26 cellular contexts compared by ENCODE assay signal in the genomic region with DNA sequence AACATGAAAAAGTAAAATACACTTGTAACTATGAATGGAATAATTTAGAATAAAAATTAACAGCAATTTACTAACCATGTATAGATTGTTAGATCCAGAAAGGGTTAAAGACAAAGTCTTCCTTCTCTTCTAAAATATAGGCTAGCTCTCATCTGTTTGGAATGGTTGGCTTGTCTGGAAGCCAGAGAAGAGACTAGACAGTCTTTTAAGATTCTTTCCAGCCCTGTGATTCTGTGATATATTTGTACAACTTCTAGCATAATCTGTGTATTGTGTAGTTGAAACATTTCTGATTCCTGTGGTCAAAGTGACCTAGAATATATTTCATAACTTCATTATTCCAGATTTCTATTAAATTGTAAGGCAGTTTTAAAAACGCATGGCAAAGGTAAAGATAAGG.
A peak's percentile ranks its signal among the peaks of the same experiment; 100 is the strongest.
DNase-seq lines count a peak whose midpoint lies in the region; ATAC-seq and TF ChIP-seq lines count a peak whose summit lies in the region.
"Had no signal": no experiment of that assay in that cellular context is flagged by ENCODE, and none has a peak within 500 bp of the region (broad histone marks: within the 10 kb centered on the region; RNA-seq: fewer than 3 reads in every experiment).

No MANE protein-coding gene starts in this region.

- no peaks in the 10 kb centered on the region for H3K9me1 ChIP-seq in IMR-90 (ENCODE audit: insufficient read depth, low read length)

- H3K9ac ChIP-seq in IMR-90 (ENCODE audit: low read depth, low read length) = no peak overlapping the region
- H3K9ac ChIP-seq in smooth muscle cell (ENCODE audit: low read depth) = no peak overlapping the region
- no peak overlapping the region for H3K9ac ChIP-seq in MM.1S (ENCODE audit: low read length)

- H2BK15ac ChIP-seq in IMR-90 (ENCODE audit: low read depth, low read length) = no peak overlapping the region

- in situ Hi-C loops in IMR-90 (cut with MboI; ENCODE audit: low sequenced_read_pairs) (no loop called here), astrocyte of the spinal cord (cut with HindIII; ENCODE audit: low sequenced_read_pairs) (no loop called here)

- H3K23ac ChIP-seq in IMR-90 (ENCODE audit: low read depth, low read length) = no peak overlapping the region

- H3K9me3 ChIP-seq in IMR-90 (ENCODE audit: control insufficient read depth, insufficient read depth, low read length) (no peaks in the 10 kb centered on the region), smooth muscle cell (replicated peaks; ENCODE audit: low read depth) (no peaks in the 10 kb centered on the region), MM.1S (replicated peaks; ENCODE audit: insufficient read depth, low read length) (no peaks in the 10 kb centered on the region)
- H3K9me3 ChIP-seq: body of pancreas, lower lobe of right lung, mucosa of descending colon, ovary, upper lobe of left lung had no signal

- no peak for TF ChIP-seq RAD21 in IMR-90 (IDR thresholded peaks at IDR 0.05; ENCODE audit: low read length)

- no CpG with 5 or more reads among the region's 1 CpG for WGBS in IMR-90 (ENCODE audit: extremely low coverage in 2 of 2, insufficient read length in 1 of 2), 2 experiments
- 26% methylated on average over 1 of the region's 1 CpG for WGBS in smooth muscle cell (ENCODE audit: low lambda C conversion rate)

- POLR2A ChIA-PET in IMR-90 (lab: Charles Lee; ENCODE audit: unreplicated experiment) = interaction anchor here (1.1 kb wide), 1 partner anchor 16 kb away, joined by 3 read pairs; no protein-coding TSS in a partner anchor

- CTCF ChIA-PET in IMR-90 (lab: Yijun Ruan, JAX) = interaction anchor here (0.7 kb wide), 1 partner anchor 365 kb away, joined by 3 read pairs; no protein-coding TSS in a partner anchor

- H2AFZ ChIP-seq in IMR-90 (replicated peaks; ENCODE audit: low read length, poor library complexity) (no peak overlapping the region), smooth muscle cell (ENCODE audit: low read depth) (no peak overlapping the region), MM.1S (ENCODE audit: low read length) (no peak overlapping the region)

- H2AK9ac ChIP-seq in IMR-90 (replicated peaks; ENCODE audit: low read depth, low read length, poor library complexity) = no peak overlapping the region

- H3K27ac ChIP-seq in IMR-90 (ENCODE audit: insufficient read depth, low read length) (no peak overlapping the region), smooth muscle cell (ENCODE audit: low read depth) (peak overlapping the region; percentile 69), foreskin keratinocyte (no peak overlapping the region), MM.1S (ENCODE audit: low read length) (no peak overlapping the region)
- H3K27ac ChIP-seq: body of pancreas, epithelial cell of prostate, lower lobe of right lung, ovary, skin epidermis, upper lobe of left lung had no signal

- no peak for TF ChIP-seq CTCF in IMR-90 (conservative IDR thresholded peaks at IDR 0.05; ENCODE audit: low read depth, low read length)
- TF ChIP-seq CTCF in astrocyte of the spinal cord (IDR thresholded peaks at IDR 0.05; ENCODE audit: low read depth, low read length) = no peak
- no peak for TF ChIP-seq CTCF in fibroblast of the aortic adventitia (IDR thresholded peaks at IDR 0.05; ENCODE audit: insufficient read depth, low read length)
- TF ChIP-seq CTCF in smooth muscle cell (IDR thresholded peaks at IDR 0.05; ENCODE audit: borderline replicate concordance, insufficient read depth, poor library complexity, severe bottlenecking) = no peak
- no peak for TF ChIP-seq CTCF in foreskin keratinocyte (conservative IDR thresholded peaks at IDR 0.05)
- TF ChIP-seq CTCF in MM.1S (IDR thresholded peaks at IDR 0.05; ENCODE audit: low read length) = no peak

- no peaks in the 10 kb centered on the region for H3K9me2 ChIP-seq in MM.1S (replicated peaks; ENCODE audit: insufficient read depth, low read length)

- BruUV-seq in IMR-90 (replicated peaks; lab: Mats Ljungman, UMichigan) = no TSS peak

- peaks cover 3% of the 10 kb centered on the region for H3K36me3 ChIP-seq in IMR-90 (ENCODE audit: control insufficient read depth, insufficient read depth, low read length)
- no peaks in the 10 kb centered on the region for H3K36me3 ChIP-seq in smooth muscle cell (ENCODE audit: low read depth)
- H3K36me3 ChIP-seq in MM.1S (replicated peaks; ENCODE audit: insufficient read depth, low read length) = no peaks in the 10 kb centered on the region
- H3K36me3 ChIP-seq: lower lobe of right lung, ovary, upper lobe of left lung had no signal

- H3K4me2 ChIP-seq in IMR-90 (ENCODE audit: low read depth, low read length) = no peak overlapping the region
- peak overlapping the region; percentile 57 for H3K4me2 ChIP-seq in smooth muscle cell
- no peak overlapping the region for H3K4me2 ChIP-seq in MM.1S (ENCODE audit: low read depth, low read length)

- no peak overlapping the region for H2BK20ac ChIP-seq in IMR-90 (ENCODE audit: low read depth, low read length)

- ATAC-seq in IMR-90 (ENCODE audit: low read depth) = peak; percentile 73
- ATAC-seq in foreskin keratinocyte = no peak
- ATAC-seq in HG03521 (IDR thresholded peaks at IDR 0.05; ENCODE audit: unreplicated experiment) = no peak
- ATAC-seq: activated naive CD4-positive, alpha-beta T cell treated with anti-CD3 and anti-CD28 coated beads, Interleukin-2, amount 50 U/mL, for 72 hours; body of pancreas; lower lobe of right lung; mucosa of descending colon; PC-3 had no signal

- no peak overlapping the region for H3K18ac ChIP-seq in IMR-90 (ENCODE audit: low read depth, low read length)

- H3K56ac ChIP-seq in IMR-90 (ENCODE audit: extremely low read depth, insufficient read depth, low read length) = no peak overlapping the region

- no peaks in the 10 kb centered on the region for H3K27me3 ChIP-seq in IMR-90 (ENCODE audit: control insufficient read depth, insufficient read depth, low read length)
- no peaks in the 10 kb centered on the region for H3K27me3 ChIP-seq in smooth muscle cell (ENCODE audit: low read depth)
- H3K27me3 ChIP-seq in foreskin keratinocyte = no peaks in the 10 kb centered on the region
- no peaks in the 10 kb centered on the region for H3K27me3 ChIP-seq in MM.1S (replicated peaks; ENCODE audit: insufficient read depth, low read length)
- H3K27me3 ChIP-seq: body of pancreas, ovary, upper lobe of left lung had no signal

- dilution Hi-C loops in IMR-90 (cut with HindIII; ENCODE audit: low sequenced_read_pairs, unreplicated experiment) = no loop called here

- no peak overlapping the region for H2BK120ac ChIP-seq in IMR-90 (ENCODE audit: low read depth, low read length)

- intact Hi-C loops in IMR-90 (cut with micrococcal nuclease) = no loop called here

- no peak overlapping the region for H3K4me3 ChIP-seq in IMR-90 (ENCODE audit: insufficient read depth, low read depth, low read length)
- H3K4me3 ChIP-seq in astrocyte of the spinal cord (ENCODE audit: low read depth, low read length) = no peak overlapping the region
- no peak overlapping the region for H3K4me3 ChIP-seq in fibroblast of the aortic adventitia (ENCODE audit: low read depth, low read length)
- no peak overlapping the region for H3K4me3 ChIP-seq in smooth muscle cell
- H3K4me3 ChIP-seq in MM.1S (ENCODE audit: low read length) = no peak overlapping the region
- H3K4me3 ChIP-seq: body of pancreas, lower lobe of right lung, mucosa of descending colon, ovary, skin epidermis, upper lobe of left lung had no signal

- no peak overlapping the region for H3K4ac ChIP-seq in IMR-90 (ENCODE audit: low read depth, low read length)

- TF ChIP-seq POLR2A in IMR-90 (IDR thresholded peaks at IDR 0.05; ENCODE audit: low read depth, low read length) = no peak

- H3F3A ChIP-seq in smooth muscle cell (ENCODE audit: low read depth) (peaks cover 3% of the 10 kb centered on the region), MM.1S (ENCODE audit: insufficient read depth, low read length) (no peaks in the 10 kb centered on the region)

- H3K14ac ChIP-seq in IMR-90 (replicated peaks; ENCODE audit: low read depth, low read length) = no peak overlapping the region

- H4K8ac ChIP-seq in IMR-90 (ENCODE audit: low read depth in 2 of 2, low read length in 2 of 2) = no peak overlapping the region

- H4K5ac ChIP-seq in IMR-90 (ENCODE audit: low read depth, low read length) = no peak overlapping the region

- H2BK5ac ChIP-seq in IMR-90 (ENCODE audit: low read depth, low read length, poor library complexity, severe bottlenecking) = no peak overlapping the region

- H4K20me1 ChIP-seq in IMR-90 (ENCODE audit: insufficient read depth, low read length) (no peaks in the 10 kb centered on the region), smooth muscle cell (ENCODE audit: low read depth) (no peaks in the 10 kb centered on the region), MM.1S (ENCODE audit: insufficient read depth, low read length) (no peaks in the 10 kb centered on the region)

- no peak overlapping the region for H4K91ac ChIP-seq in IMR-90 (ENCODE audit: insufficient read depth, low read depth, low read length)

- H3K79me2 ChIP-seq in smooth muscle cell (ENCODE audit: low read depth) (peaks cover 20% of the 10 kb centered on the region), MM.1S (ENCODE audit: low read length) (no peaks in the 10 kb centered on the region)

- no peak overlapping the region for H2AK5ac ChIP-seq in IMR-90 (ENCODE audit: low read depth, low read length)

- peaks cover 4 to 7% of the 10 kb centered on the region in 2 experiments; a peak in 1 of 4 replicates for H3K79me1 ChIP-seq in IMR-90 (ENCODE audit: low read depth in 1 of 2, low read length in 2 of 2)

- DNase-seq in IMR-90 = peak; percentile 66
- DNase-seq in astrocyte of the spinal cord (ENCODE audit: low read depth, low spot score) = peak; percentile 32
- peak; percentile 76 for DNase-seq in fibroblast of the aortic adventitia (ENCODE audit: low read depth)
- no peak for DNase-seq in smooth muscle cell (lab: John Stamatoyannopoulos, UW; ENCODE audit: unreplicated experiment)
- no peak for DNase-seq in foreskin keratinocyte
- no peak for DNase-seq in MM.1S
- DNase-seq: body of pancreas; DMS79; Kasumi-1; kidney glomerular epithelial cell; lower lobe of right lung; mucosa of descending colon; NCI-H1417 treated with DMSO at 0.1 percent for 48 hours; NCI-H2081; NCI-H226; NCI-H526 treated with DMSO at 0.1 percent for 48 hours; nephron progenitor cell; NK-92 treated with Interleukin-12 subunit alpha and Interleukin-12 subunit beta, amount 100 ng/mL, for 24 hours; ovary; PC-3; stimulated activated naive CD4-positive, alpha-beta T cell; upper lobe of left lung had no signal

- H3K4me1 ChIP-seq in IMR-90 (ENCODE audit: control insufficient read depth, insufficient read depth, low read length) (no peaks in the 10 kb centered on the region), smooth muscle cell (ENCODE audit: low read depth) (peaks cover 14% of the 10 kb centered on the region), foreskin keratinocyte (no peaks in the 10 kb centered on the region), MM.1S (ENCODE audit: low read length) (no peaks in the 10 kb centered on the region)
- H3K4me1 ChIP-seq: lower lobe of right lung, upper lobe of left lung had no signal

TF ChIP-seq in IMR-90, 13 proteins besides CTCF, POLR2A, EP300 and RAD21 (continues in another document):
- TF ChIP-seq MAZ (IDR thresholded peaks at IDR 0.05; ENCODE audit: borderline replicate concordance, low read depth, low read length) (no peak), SMC3 (IDR thresholded peaks at IDR 0.05; ENCODE audit: low read depth, low read length) (no peak), CEBPB (IDR thresholded peaks at IDR 0.05; ENCODE audit: low read depth, low read length) (no peak), FOS (IDR thresholded peaks at IDR 0.05; ENCODE audit: low read depth, low read length) (no peak), MAFK (IDR thresholded peaks at IDR 0.05; ENCODE audit: low read depth, low read length) (no peak)

Comparison
In these comparisons a context has a peak if more than half of its experiments do, and no peak if none do; other contexts are left out.
1. DNase-seq: peak in IMR-90 (single experiment), astrocyte of the spinal cord (single experiment) and fibroblast of the aortic adventitia (single experiment); none in smooth muscle cell (single experiment), foreskin keratinocyte (0 of 2) and MM.1S (single experiment).